In genomic region chr10:47438857-47439474, GRCh38 we compare ENCODE assay signal across 8 cellular contexts. TPM values are rescaled to one million over a fixed set of nuclear protein-coding genes. Genes with fewer than 3 reads are reported as not detected.
A peak's percentile ranks its signal among the peaks of the same experiment; 100 is the strongest.
DNase-seq lines count a peak whose midpoint lies in the region; ATAC-seq and TF ChIP-seq lines count a peak whose summit lies in the region.

No MANE protein-coding gene starts in this region.

- no peaks in the 10 kb centered on the region for H3K36me3 ChIP-seq in spleen

- no peak for TF ChIP-seq POLR2A in spleen (IDR thresholded peaks at IDR 0.05)

- ATAC-seq in GM19463 (IDR thresholded peaks at IDR 0.05; ENCODE audit: unreplicated experiment), result no peak
- ATAC-seq in activated CD4-positive, CD25-positive, alpha-beta regulatory T cell treated with anti-CD3 and anti-CD28 coated beads, Interleukin-2, amount 50 U/mL, for 24 hours, result no peak

- peak; percentile 45 for DNase-seq in AG09309 (ENCODE audit: low read depth)
- DNase-seq in HEK293T (ENCODE audit: extremely low spot score), result peak; percentile 61
- DNase-seq in RPMI8226, result peak; percentile 26
- peak; percentile 61 to 83 for DNase-seq in foreskin fibroblast
- peak; percentile 31 for DNase-seq in spleen
- no peak for DNase-seq in NCI-H2107 (lab: John Stamatoyannopoulos, UW)

- peaks cover 0 to 28% (median 19%) of the 10 kb centered on the region in 8 donors for H3K9me3 ChIP-seq in spleen

- H3K4me3 ChIP-seq in AG09309 (ENCODE audit: control insufficient read depth, low read depth, low read length) (no peak overlapping the region), foreskin fibroblast (ENCODE audit: low read depth in 1 of 2, low read length in 2 of 2) (no peak overlapping the region), spleen (no peak overlapping the region)

- intact Hi-C loops in spleen (cut with DNase I; ENCODE audit: low total_unique reads), result no loop called here

- CTCF ChIA-PET in HEK293T (lab: Yijun Ruan, JAX), result no interaction called here

- H3K4me1 ChIP-seq in spleen, result no peaks in the 10 kb centered on the region

- peak; percentile 83 for TF ChIP-seq CTCF in AG09309 (IDR thresholded peaks at IDR 0.05; ENCODE audit: control insufficient read depth, insufficient read depth, low read depth, low read length, missing control alignments)
- peak; percentile 72 for TF ChIP-seq CTCF in foreskin fibroblast (IDR thresholded peaks at IDR 0.05; ENCODE audit: low read depth, low read length)
- TF ChIP-seq CTCF in spleen (IDR thresholded peaks at IDR 0.05 in 8 of 11, conservative IDR thresholded peaks at IDR 0.05 in 3 of 11), result no peak

- H3K27ac ChIP-seq in spleen, result no peak overlapping the region

- 62 to 70% (median 66%) methylated on average over 6 of the region's 6 CpGs for WGBS in spleen, 5 donors

- POLR2A ChIA-PET in HEK293T (lab: Yijun Ruan, JAX), result no interaction called here

- H3K27me3 ChIP-seq in spleen (replicated peaks in 1 of 7), result peaks cover 0 to 35% (median 0%) of the 10 kb centered on the region in 7 donors

TF ChIP-seq in HEK293T, 16 proteins besides CTCF, POLR2A, EP300 and RAD21:
- no peak for TF ChIP-seq PKNOX1 (IDR thresholded peaks at IDR 0.05)
- no peak for TF ChIP-seq FOXA1 (IDR thresholded peaks at IDR 0.05)

RNA-seq across cellular contexts. Expression of gene ANXA8, which starts 44.9 kb away (rescaled TPM):
- total RNA-seq in spleen, result under 1 TPM in 1 of 7 donors, not detected in 6; 0.22 TPM
- under 1 TPM; 0.04 to 0.32 (median 0.18) TPM for polyA plus RNA-seq in spleen

RNA-seq across cellular contexts. Expression of gene FAM25G, which starts 52.5 kb away (rescaled TPM):
- not detected for total RNA-seq in spleen
- not detected for polyA plus RNA-seq in spleen

RNA-seq across cellular contexts. Expression of gene ZNF488, which starts 54.9 kb away (rescaled TPM):
- under 1 TPM in 3 of 7 donors, not detected in 4; 0.09 to 0.26 (median 0.13) TPM for total RNA-seq in spleen
- polyA plus RNA-seq in spleen, result under 1 TPM in 1 of 3 donors, not detected in 2; 0.02 TPM

Comparison
In these comparisons a context has a peak if more than half of its experiments do, and no peak if none do; other contexts are left out.
1. CTCF ChIP-seq: peak in AG09309 (single experiment) and foreskin fibroblast (single experiment); none in spleen (0 of 11).